Comparison of ENCODE assay signal across 29 cellular contexts in the genomic region with DNA sequence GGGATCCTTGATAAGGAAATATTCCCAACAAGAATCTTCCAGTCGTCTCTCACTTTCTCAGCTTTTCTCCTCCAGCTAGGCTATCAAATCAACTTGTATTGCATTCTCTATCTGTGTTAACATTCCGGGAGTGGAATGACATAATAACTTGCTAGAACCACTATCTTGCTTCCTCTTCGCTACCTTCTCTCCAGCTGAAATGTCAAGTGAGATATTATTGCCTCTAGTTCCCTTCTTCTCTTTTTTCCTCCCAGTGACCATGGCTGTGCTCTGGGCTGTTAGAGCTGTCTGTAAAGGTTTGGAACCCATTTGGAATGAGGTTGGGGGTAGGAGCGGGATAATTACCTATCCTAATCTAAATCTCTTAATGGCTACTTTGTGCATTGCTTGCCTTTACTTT. TPM values are rescaled to one million over a fixed set of nuclear protein-coding genes. Genes with fewer than 3 reads are reported as not detected.
"Had no signal": no experiment of that assay in that cellular context is flagged by ENCODE, and none has a peak within 500 bp of the region (broad histone marks: within the 10 kb centered on the region; RNA-seq: fewer than 3 reads in every experiment).

No MANE protein-coding gene starts in this region.

- H3K9me3 Mint-ChIP-seq: nephron progenitor cell had no signal

- H3K36me3 Mint-ChIP-seq: activated CD4-positive, alpha-beta memory T cell treated with anti-CD3 and anti-CD28 coated beads for 36 hours; activated naive CD4-positive, alpha-beta T cell treated with anti-CD3 and anti-CD28 coated beads, Interleukin-2, amount 10 ng/mL, durations not matched to agents 7 days and 5 days; activated naive CD8-positive, alpha-beta T cell treated with anti-CD3 and anti-CD28 coated beads, Interleukin-2, amount 10 ng/mL, durations not matched to agents 7 days and 5 days; naive B cell had no signal

- H3K27ac ChIP-seq: colonic mucosa, gastroesophageal sphincter, pancreas, psoas muscle, testis, transverse colon, WERI-Rb-1 had no signal

- ATAC-seq: activated CD4-positive, CD25-positive, alpha-beta regulatory T cell treated with anti-CD3 and anti-CD28 coated beads, Interleukin-2, amount 50 U/mL, for 24 hours; gastroesophageal sphincter; left lobe of liver; psoas muscle; T-helper 17 cell had no signal

- H3K36me3 ChIP-seq: colonic mucosa, gastroesophageal sphincter, pancreas, transverse colon, WERI-Rb-1 had no signal

- H3K27me3 Mint-ChIP-seq: activated CD4-positive, alpha-beta memory T cell treated with anti-CD3 and anti-CD28 coated beads for 36 hours; activated CD4-positive, alpha-beta T cell treated with anti-CD3 and anti-CD28 coated beads, Interleukin-2, amount 10 ng/mL, durations not matched to agents 24 days and 14 days; activated naive CD4-positive, alpha-beta T cell treated with anti-CD3 and anti-CD28 coated beads, Interleukin-2, amount 10 ng/mL, durations not matched to agents 7 days and 5 days; activated naive CD8-positive, alpha-beta T cell treated with anti-CD3 and anti-CD28 coated beads, Interleukin-2, amount 10 ng/mL, durations not matched to agents 7 days and 5 days; central memory CD8-positive, alpha-beta T cell; naive B cell; T-helper 17 cell had no signal

- H3K9me3 ChIP-seq: colonic mucosa, gastroesophageal sphincter, pancreas, psoas muscle, testis, transverse colon had no signal

- H3K4me3 ChIP-seq: colonic mucosa, gastroesophageal sphincter, lung, pancreas, psoas muscle, testis, transverse colon had no signal

- H3K27ac Mint-ChIP-seq: activated CD4-positive, alpha-beta memory T cell treated with anti-CD3 and anti-CD28 coated beads for 36 hours; activated CD4-positive, alpha-beta T cell treated with anti-CD3 and anti-CD28 coated beads, Interleukin-2, amount 10 ng/mL, durations not matched to agents 24 days and 14 days; activated naive CD4-positive, alpha-beta T cell treated with anti-CD3 and anti-CD28 coated beads, Interleukin-2, amount 10 ng/mL, durations not matched to agents 7 days and 5 days; activated naive CD8-positive, alpha-beta T cell treated with anti-CD3 and anti-CD28 coated beads, Interleukin-2, amount 10 ng/mL, durations not matched to agents 7 days and 5 days; activated T-helper 1 cell treated with anti-CD3 and anti-CD28 coated beads, Interleukin-12 subunit alpha, Interleukin-12 subunit beta, Interleukin-2, Interleukin-4 antibody, amounts not matched to agents 30 ng/mL and 10 ng/mL and 1 ng/mL, durations not matched to agents 14 hours and 24 hours and 36 hours; nephron progenitor cell; T-helper 17 cell had no signal

- H3K27me3 ChIP-seq: colonic mucosa, gastroesophageal sphincter, pancreas, testis, transverse colon had no signal

- H3K4me1 Mint-ChIP-seq: activated CD4-positive, alpha-beta T cell treated with anti-CD3 and anti-CD28 coated beads, Interleukin-2, amount 10 ng/mL, durations not matched to agents 24 days and 14 days; activated naive CD4-positive, alpha-beta T cell treated with anti-CD3 and anti-CD28 coated beads, Interleukin-2, amount 10 ng/mL, durations not matched to agents 7 days and 5 days; activated naive CD8-positive, alpha-beta T cell treated with anti-CD3 and anti-CD28 coated beads, Interleukin-2, amount 10 ng/mL, durations not matched to agents 7 days and 5 days; central memory CD8-positive, alpha-beta T cell; naive B cell; nephron progenitor cell; T-helper 17 cell had no signal

- H3K4me1 ChIP-seq: colonic mucosa, gastroesophageal sphincter, pancreas, psoas muscle, testis, transverse colon had no signal

- DNase-seq: activated CD4-positive, alpha-beta memory T cell treated with anti-CD3 and anti-CD28 coated beads for 36 hours; activated CD8-positive, alpha-beta memory T cell treated with anti-CD3 and anti-CD28 coated beads, Interleukin-2, amount 50 U/mL, for 4 hours; activated gamma-delta T cell; activated naive CD4-positive, alpha-beta T cell treated with anti-CD3 and anti-CD28 coated beads, Interleukin-2, amount 10 ng/mL, durations not matched to agents 7 days and 5 days; activated naive CD8-positive, alpha-beta T cell treated with anti-CD3 and anti-CD28 coated beads, Interleukin-2, amount 10 ng/mL, durations not matched to agents 7 days and 5 days; activated T-cell treated with anti-CD3 and anti-CD28 coated beads, Interleukin-2, amount 50 U/mL, for 1 hour; amniotic stem cell; colonic mucosa; effector CD8-positive, alpha-beta T cell; erythroblast; hippocampal formation; naive B cell; nephron progenitor cell; pancreas; psoas muscle; stimulated activated CD4-positive, alpha-beta T cell treated with anti-CD3 and anti-CD28 coated beads, Interleukin-2, amount 100 ng/mL, for 48 hours; stimulated activated naive CD4-positive, alpha-beta T cell treated with Interleukin-2 at 50 U/mL for 16 hours; T-helper 17 cell; T1000; testis; transverse colon; WERI-Rb-1 had no signal

- H3K4me3 Mint-ChIP-seq: activated CD4-positive, alpha-beta memory T cell treated with anti-CD3 and anti-CD28 coated beads for 36 hours; activated CD4-positive, alpha-beta T cell treated with anti-CD3 and anti-CD28 coated beads, Interleukin-2, amount 10 ng/mL, durations not matched to agents 24 days and 14 days; activated naive CD4-positive, alpha-beta T cell treated with anti-CD3 and anti-CD28 coated beads, Interleukin-2, amount 10 ng/mL, durations not matched to agents 7 days and 5 days; activated naive CD8-positive, alpha-beta T cell treated with anti-CD3 and anti-CD28 coated beads, Interleukin-2, amount 10 ng/mL, durations not matched to agents 7 days and 5 days; activated T-helper 1 cell treated with anti-CD3 and anti-CD28 coated beads, Interleukin-12 subunit alpha, Interleukin-12 subunit beta, Interleukin-2, Interleukin-4 antibody, amounts not matched to agents 30 ng/mL and 10 ng/mL and 1 ng/mL, durations not matched to agents 14 hours and 24 hours and 36 hours; central memory CD8-positive, alpha-beta T cell; naive B cell; nephron progenitor cell; T-helper 17 cell had no signal

RNA-seq across cellular contexts. Expression of a gene that starts 16.9 kb away (rescaled TPM):
- total RNA-seq: activated CD4-positive, alpha-beta memory T cell treated with anti-CD3 and anti-CD28 coated beads for 36 hours; activated CD4-positive, alpha-beta T cell treated with anti-CD3 and anti-CD28 coated beads, Interleukin-2, amount 10 ng/mL, durations not matched to agents 24 days and 14 days; activated naive CD8-positive, alpha-beta T cell treated with anti-CD3 and anti-CD28 coated beads, Interleukin-2, amount 10 ng/mL, durations not matched to agents 7 days and 5 days; activated T-helper 1 cell treated with anti-CD3 and anti-CD28 coated beads, Interleukin-12 subunit alpha, Interleukin-12 subunit beta, Interleukin-2, Interleukin-4 antibody, amounts not matched to agents 30 ng/mL and 10 ng/mL and 1 ng/mL, durations not matched to agents 14 hours and 24 hours and 36 hours; T-helper 17 cell had no signal
